ENCODE assay signal across 24 cellular contexts in the genomic region with DNA sequence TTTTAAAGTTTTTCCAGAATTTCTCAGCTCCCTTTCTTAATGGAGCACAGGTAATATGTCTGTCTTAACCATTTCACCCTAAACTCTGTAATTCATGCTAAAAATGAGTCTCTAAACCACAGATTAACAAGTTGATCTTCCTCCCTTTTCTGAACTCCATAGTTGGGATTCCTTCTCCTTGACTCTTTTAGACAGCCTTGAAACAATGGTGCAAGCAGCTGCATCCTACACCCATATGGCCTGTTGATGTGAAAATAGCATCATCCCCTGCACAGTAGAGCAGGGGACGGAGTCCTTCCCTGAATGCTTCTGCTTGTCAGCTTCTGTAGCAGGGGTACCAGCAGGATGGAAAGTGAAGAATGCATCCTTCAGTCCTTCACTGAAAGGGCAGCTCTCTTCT.
"Had no signal": no experiment of that assay in that cellular context is flagged by ENCODE, and none has a peak within 500 bp of the region (broad histone marks: within the 10 kb centered on the region; RNA-seq: fewer than 3 reads in every experiment).

No MANE protein-coding gene starts in this region.

- H3K9me3 Mint-ChIP-seq: activated naive CD4-positive, alpha-beta T cell treated with anti-CD3 and anti-CD28 coated beads, Interleukin-2, amount 50 U/mL, for 72 hours; activated T-helper 17 cell treated with anti-CD3 and anti-CD28 coated beads, Interleukin-2, amount 50 U/mL, for 72 hours; memory B cell; neural progenitor cell; stimulated activated memory B cell treated with anti-CD40 and anti-IgM and Interleukin-4, amounts not matched to agents 10 μg/mL and 1 μg/mL and 100 μg/mL, for 72 hours had no signal

- H3K27me3 Mint-ChIP-seq: activated T-helper 17 cell treated with anti-CD3 and anti-CD28 coated beads, Interleukin-2, amount 50 U/mL, for 72 hours; naive thymus-derived CD4-positive, alpha-beta T cell had no signal

- H3K4me2 ChIP-seq: neural progenitor cell, smooth muscle cell had no signal

- H3K4me3 Mint-ChIP-seq: activated T-helper 17 cell treated with anti-CD3 and anti-CD28 coated beads, Interleukin-2, amount 50 U/mL, for 72 hours; memory B cell; naive thymus-derived CD4-positive, alpha-beta T cell; neural progenitor cell; stimulated activated memory B cell treated with anti-CD40 and anti-IgM and Interleukin-4, amounts not matched to agents 10 μg/mL and 1 μg/mL and 100 μg/mL, for 72 hours had no signal

- H3K4me1 ChIP-seq: adrenal gland, breast epithelium, esophagus muscularis mucosa, gastroesophageal sphincter, transverse colon, uterus had no signal

- H3K9me3 ChIP-seq: adrenal gland, breast epithelium, esophagus muscularis mucosa, gastroesophageal sphincter, stomach, transverse colon, uterus had no signal

- H3K27me3 ChIP-seq: adrenal gland, breast epithelium, esophagus muscularis mucosa, gastroesophageal sphincter, neural progenitor cell, stomach, transverse colon, uterus had no signal

- H3K27ac Mint-ChIP-seq: activated naive CD4-positive, alpha-beta T cell treated with anti-CD3 and anti-CD28 coated beads, Interleukin-2, amount 50 U/mL, for 72 hours; activated T-helper 17 cell treated with anti-CD3 and anti-CD28 coated beads, Interleukin-2, amount 50 U/mL, for 72 hours; memory B cell; neural progenitor cell; stimulated activated memory B cell treated with anti-CD40 and anti-IgM and Interleukin-4, amounts not matched to agents 10 μg/mL and 1 μg/mL and 100 μg/mL, for 72 hours had no signal

- H2AFZ ChIP-seq: neural progenitor cell had no signal

- H3K4me1 Mint-ChIP-seq: memory B cell; stimulated activated memory B cell treated with anti-CD40 and anti-IgM and Interleukin-4, amounts not matched to agents 10 μg/mL and 1 μg/mL and 100 μg/mL, for 72 hours had no signal

- H3K36me3 Mint-ChIP-seq: activated naive CD4-positive, alpha-beta T cell treated with anti-CD3 and anti-CD28 coated beads, Interleukin-2, amount 50 U/mL, for 72 hours; memory B cell; neural progenitor cell; stimulated activated memory B cell treated with anti-CD40 and anti-IgM and Interleukin-4, amounts not matched to agents 10 μg/mL and 1 μg/mL and 100 μg/mL, for 72 hours had no signal

- DNase-seq: activated CD4-positive, alpha-beta T cell treated with anti-CD3 and anti-CD28 coated beads for 1 hour; activated CD4-positive, alpha-beta T cell treated with anti-CD3 and anti-CD28 coated beads, Interleukin-2, amount 50 U/mL, for 1 hour; activated T-cell treated with anti-CD3 and anti-CD28 coated beads, Interleukin-2, amount 50 U/mL, for 1 hour; adrenal gland; hypothalamus; naive thymus-derived CD4-positive, alpha-beta T cell; stimulated activated CD4-positive, alpha-beta T cell treated with anti-CD3 and anti-CD28 coated beads, Interleukin-15, amount 100 ng/mL, for 24 hours; stomach; transverse colon; uterus; WERI-Rb-1 had no signal

- H3K27ac ChIP-seq: adrenal gland, breast epithelium, coronary artery, esophagus muscularis mucosa, gastroesophageal sphincter, neural progenitor cell, stomach, transverse colon, uterus, WERI-Rb-1 had no signal

- H3K9ac ChIP-seq: neural progenitor cell had no signal

- H3K4me3 ChIP-seq: adrenal gland, breast epithelium, coronary artery, esophagus muscularis mucosa, gastroesophageal sphincter, neural progenitor cell, smooth muscle cell, stomach, transverse colon, uterus had no signal

- FAIRE-seq: islet of Langerhans, TTC549 had no signal

- H3K36me3 ChIP-seq: adrenal gland, breast epithelium, esophagus muscularis mucosa, gastroesophageal sphincter, neural progenitor cell, stomach, transverse colon, uterus, WERI-Rb-1 had no signal

- ATAC-seq: activated naive CD4-positive, alpha-beta T cell treated with anti-CD3 and anti-CD28 coated beads, Interleukin-2, amount 50 U/mL, for 72 hours; activated T-helper 17 cell treated with anti-CD3 and anti-CD28 coated beads, Interleukin-2, amount 50 U/mL, for 72 hours; gastroesophageal sphincter; naive thymus-derived CD4-positive, alpha-beta T cell; sciatic nerve; stimulated activated memory B cell treated with anti-CD40 and anti-IgM and Interleukin-4, amounts not matched to agents 10 μg/mL and 1 μg/mL and 100 μg/mL, for 72 hours had no signal
